8 cellular contexts compared by ENCODE assay signal in the genomic region with DNA sequence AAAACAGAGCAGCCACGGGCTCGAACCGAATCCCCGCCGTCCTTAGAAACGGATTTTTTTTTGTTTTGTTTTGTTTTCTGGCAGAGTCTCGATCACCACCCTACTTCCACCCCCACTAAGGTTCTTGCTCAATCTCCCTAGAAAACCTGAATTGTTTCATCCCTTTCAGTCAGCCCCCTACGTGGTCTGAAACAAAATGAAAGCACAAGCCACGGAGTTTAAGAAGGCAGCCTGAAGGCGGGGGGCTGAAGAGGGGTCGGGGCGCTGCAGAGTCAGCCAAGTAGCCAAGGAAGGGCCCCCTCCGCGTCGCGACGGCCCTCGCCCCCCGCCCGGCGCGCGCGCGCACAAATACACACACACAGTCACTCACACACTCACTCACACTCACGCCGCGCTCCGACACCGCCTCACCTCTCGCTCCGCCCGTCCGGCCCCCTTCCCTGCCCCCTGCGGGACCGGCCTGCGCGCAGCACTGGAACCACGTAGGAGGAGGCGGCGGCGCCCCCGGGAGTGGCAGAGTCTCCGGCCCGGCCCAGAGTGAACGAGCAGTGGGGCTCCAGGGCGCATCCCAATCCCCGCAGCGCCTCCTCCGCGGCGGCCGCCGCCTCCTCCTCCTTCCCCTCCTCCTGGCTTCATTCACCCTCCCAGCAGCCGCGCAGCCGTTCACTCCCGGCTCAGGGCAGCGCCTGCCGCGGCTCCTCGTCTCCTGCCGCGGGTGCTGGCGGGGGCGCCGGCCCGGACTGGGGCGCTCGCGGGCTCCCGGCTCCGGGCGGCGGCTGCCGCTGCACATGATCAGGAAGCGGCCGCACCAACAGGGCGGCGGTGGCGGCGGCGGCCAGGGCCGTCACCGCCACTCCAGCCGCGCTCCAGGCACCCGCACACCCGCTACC. TPM values are rescaled to one million over a fixed set of nuclear protein-coding genes. Genes with fewer than 3 reads are reported as not detected.
DNase-seq lines count a peak whose midpoint lies in the region; ATAC-seq, FAIRE-seq and TF ChIP-seq lines count a peak whose summit lies in the region.

No MANE protein-coding gene starts in this region.

- DNase-seq in HEK293T (ENCODE audit: extremely low spot score) (peak; percentile 26), NCI-H2029 (lab: John Stamatoyannopoulos, UW) (peak; percentile 16), kidney (peak; percentile 97)
- DNase-seq in activated CD4-positive, CD25-positive, alpha-beta regulatory T cell treated with anti-CD3 and anti-CD28 coated beads, Interleukin-2, amount 50 U/mL, for 16 hours (ENCODE audit: low read depth, low spot score), result peak; percentile 58
- peak; percentile 71 for DNase-seq in central memory CD4-positive, alpha-beta T cell
- DNase-seq in stimulated activated CD4-positive, alpha-beta T cell treated with anti-CD3 and anti-CD28 coated beads, Interleukin-12 subunit alpha, Interleukin-12 subunit beta, amount 100 ng/mL, for 48 hours (ENCODE audit: low read depth in 2 of 3, low spot score in 1 of 3), result peak; percentile 42 to 67 (median 44)

- peaks cover 6 to 21% of the 10 kb centered on the region in 2 donors for H3K4me1 ChIP-seq in kidney (ENCODE audit: control insufficient read depth in 1 of 2, insufficient read depth in 1 of 2, low read depth in 1 of 2, low read length in 2 of 2)

- POLR2A ChIA-PET in HEK293T (lab: Yijun Ruan, JAX), result interaction anchor here (1.2 to 1.7 kb wide), 2 partner anchors 21 to 35 kb away, joined by 3 to 5 read pairs; no protein-coding TSS in a partner anchor

- H3K27ac ChIP-seq in kidney (ENCODE audit: low read depth in 2 of 2, low read length in 2 of 2), result peak overlapping the region; percentile 96 to 97

- intact Hi-C loops in kidney (cut with DNase I), result loop anchor here (10.0 kb wide), 2 partner anchors 245 to 425 kb away; no protein-coding TSS in a partner anchor

- no peak for ATAC-seq in GM18858 (IDR thresholded peaks at IDR 0.05; ENCODE audit: unreplicated experiment)

- no peaks in the 10 kb centered on the region for H3K36me3 ChIP-seq in kidney (ENCODE audit: control insufficient read depth in 1 of 2, insufficient read depth in 2 of 2, low read length in 2 of 2)

- peak overlapping the region; percentile 67 to 94 for H3K9ac ChIP-seq in kidney (ENCODE audit: low read length in 2 of 2)

- CTCF ChIA-PET in HEK293T (lab: Yijun Ruan, JAX), result interaction anchor here (1.5 kb wide), 1 partner anchor 21 kb away, joined by 3 read pairs; no protein-coding TSS in a partner anchor

- FAIRE-seq in kidney (lab: Jason Lieb, UNC), result no peak

- TF ChIP-seq CTCF in kidney (IDR thresholded peaks at IDR 0.05; ENCODE audit: borderline replicate concordance, extremely low read depth, insufficient read depth), result peak; percentile 19

- H3K9me3 ChIP-seq in kidney (ENCODE audit: control insufficient read depth in 1 of 2, low read length in 2 of 2), result no peaks in the 10 kb centered on the region

- peak overlapping the region; percentile 89 for H3K4me3 ChIP-seq in GM08714 (ENCODE audit: low read length)
- peak overlapping the region; percentile 79 to 88 for H3K4me3 ChIP-seq in kidney (ENCODE audit: low read length in 2 of 2)

TF ChIP-seq in HEK293T, 16 proteins besides CTCF, POLR2A, EP300 and RAD21:
- TF ChIP-seq SP1 (IDR thresholded peaks at IDR 0.05) (no peak), CTBP1 (IDR thresholded peaks at IDR 0.05; ENCODE audit: borderline replicate concordance) (no peak; the same call in 1 of the 2 replicates), NFRKB (IDR thresholded peaks at IDR 0.05) (no peak), FOXK2 (IDR thresholded peaks at IDR 0.05) (no peak), ZNF384 (IDR thresholded peaks at IDR 0.05) (no peak), SUZ12 (IDR thresholded peaks at IDR 0.05) (no peak), LEF1 (IDR thresholded peaks at IDR 0.05; ENCODE audit: borderline replicate concordance) (0 out of 2 replicates have a peak, but pooled peaks have one; percentile 18), ARNT (IDR thresholded peaks at IDR 0.05) (no peak)
TF ChIP-seq in HEK293T: peak in this region for 1.

RNA-seq across cellular contexts. Expression of gene ATXN1, which starts 1.4 kb away (rescaled TPM):
- total RNA-seq in kidney, result 58.2 TPM
- polyA plus RNA-seq in kidney (ENCODE audit: insufficient read depth, low read depth, low replicate concordance), result 4.2 TPM

Comparison
In these comparisons a context has a peak if more than half of its experiments do, and no peak if none do; other contexts are left out.
1. DNase-seq: peak in every context shown above with its lines; median percentile 97 in kidney; 71 in central memory CD4-positive, alpha-beta T cell; 58 in activated CD4-positive, CD25-positive, alpha-beta regulatory T cell treated with anti-CD3 and anti-CD28 coated beads, Interleukin-2, amount 50 U/mL, for 16 hours; 44 in stimulated activated CD4-positive, alpha-beta T cell treated with anti-CD3 and anti-CD28 coated beads, Interleukin-12 subunit alpha, Interleukin-12 subunit beta, amount 100 ng/mL, for 48 hours; 26 in HEK293T; 16 in NCI-H2029.